Comparison of ENCODE assay signal across 10 cellular contexts in the genomic region with DNA sequence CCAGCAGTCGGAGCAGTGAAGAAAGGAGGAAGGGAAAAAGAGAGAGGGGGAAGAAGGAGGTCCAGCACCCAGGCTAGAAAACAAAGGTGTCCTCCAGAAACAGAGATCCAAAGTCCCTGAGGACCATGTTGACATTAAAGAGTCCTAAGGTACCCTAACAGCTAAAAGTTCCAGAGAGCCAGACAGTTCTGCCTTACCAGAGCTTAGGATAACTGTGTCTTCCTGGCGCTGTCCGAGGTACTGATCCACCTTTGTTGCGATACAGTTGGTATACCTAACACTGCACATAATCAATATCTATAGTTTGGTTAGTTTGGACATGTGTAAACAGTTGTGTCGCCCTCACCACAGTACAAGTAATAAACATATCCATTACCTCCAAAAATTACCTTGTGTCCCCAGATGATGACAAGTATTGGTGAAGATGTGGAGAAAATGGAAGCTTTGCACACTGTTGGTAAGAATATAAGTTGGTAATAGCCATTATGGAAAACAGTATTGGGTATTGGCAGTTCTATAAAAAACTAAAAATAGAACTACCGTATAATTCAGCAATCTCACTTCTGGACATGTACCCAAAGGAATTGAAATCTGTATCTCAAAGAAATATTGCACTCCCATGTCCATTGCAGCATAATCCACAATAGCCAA. TPM values are rescaled to one million over a fixed set of nuclear protein-coding genes. Genes with fewer than 3 reads are reported as not detected.
DNase-seq lines count a peak whose midpoint lies in the region; ATAC-seq and TF ChIP-seq lines count a peak whose summit lies in the region.
"Had no signal": no experiment of that assay in that cellular context is flagged by ENCODE, and none has a peak within 500 bp of the region (broad histone marks: within the 10 kb centered on the region; RNA-seq: fewer than 3 reads in every experiment).

No MANE protein-coding gene starts in this region.

- no peak for TF ChIP-seq POLR2A in IMR-90 (IDR thresholded peaks at IDR 0.05; ENCODE audit: low read depth, low read length)

- no peaks in the 10 kb centered on the region for H3K4me1 ChIP-seq in IMR-90 (ENCODE audit: control insufficient read depth, insufficient read depth, low read length)
- H3K4me1 ChIP-seq: adrenal gland had no signal

- DNase-seq in EL (peak; percentile 5), IMR-90 (peak; percentile 4), left lobe of liver (ENCODE audit: low spot score) (no peak), SHP77 (lab: John Stamatoyannopoulos, UW) (no peak), NCI-H1436 (lab: John Stamatoyannopoulos, UW) (no peak), Ammon's horn (ENCODE audit: low spot score) (no peak), NCI-H1436 treated with DMSO at 0.1 percent for 48 hours (lab: John Stamatoyannopoulos, UW) (no peak)
- DNase-seq in activated naive CD8-positive, alpha-beta T cell treated with anti-CD3 and anti-CD28 coated beads for 36 hours = peak; percentile 8
- DNase-seq: NCI-H2029 had no signal

- H4K5ac ChIP-seq in IMR-90 (ENCODE audit: low read depth, low read length) = no peak overlapping the region

- no peak overlapping the region for H2BK120ac ChIP-seq in IMR-90 (ENCODE audit: low read depth, low read length)

- in situ Hi-C loops in IMR-90 (cut with MboI; ENCODE audit: low sequenced_read_pairs) = no loop called here

- POLR2A ChIA-PET in IMR-90 (lab: Charles Lee; ENCODE audit: unreplicated experiment) = no interaction called here

- no peaks in the 10 kb centered on the region for H3K9me3 ChIP-seq in IMR-90 (ENCODE audit: control insufficient read depth, insufficient read depth, low read length)
- H3K9me3 ChIP-seq: adrenal gland had no signal

- CTCF ChIA-PET in IMR-90 (lab: Yijun Ruan, JAX) = no interaction called here

- H3K14ac ChIP-seq in IMR-90 (replicated peaks; ENCODE audit: low read depth, low read length) = no peak overlapping the region

- BruUV-seq in IMR-90 (replicated peaks; lab: Mats Ljungman, UMichigan) = no TSS peak

- no peak overlapping the region for H3K27ac Mint-ChIP-seq in activated naive CD8-positive, alpha-beta T cell treated with anti-CD3 and anti-CD28 coated beads for 36 hours

- no peak overlapping the region for H3K9ac ChIP-seq in IMR-90 (ENCODE audit: low read depth, low read length)

- no peak overlapping the region for H3K27ac ChIP-seq in IMR-90 (ENCODE audit: insufficient read depth, low read length)
- H3K27ac ChIP-seq: adrenal gland had no signal

- TF ChIP-seq CTCF in IMR-90 (conservative IDR thresholded peaks at IDR 0.05; ENCODE audit: low read depth, low read length) = no peak

- no peak overlapping the region for H3K4me3 ChIP-seq in IMR-90 (ENCODE audit: insufficient read depth, low read depth, low read length)
- H3K4me3 ChIP-seq: adrenal gland had no signal

- TF ChIP-seq RAD21 in IMR-90 (IDR thresholded peaks at IDR 0.05; ENCODE audit: low read length) = no peak

- no peak overlapping the region for H2AK5ac ChIP-seq in IMR-90 (ENCODE audit: low read depth, low read length)

- no peak overlapping the region for H2AK9ac ChIP-seq in IMR-90 (replicated peaks; ENCODE audit: low read depth, low read length, poor library complexity)

- no peak overlapping the region for H2AFZ ChIP-seq in IMR-90 (replicated peaks; ENCODE audit: low read length, poor library complexity)

- no peaks in the 10 kb centered on the region for H3K36me3 ChIP-seq in IMR-90 (ENCODE audit: control insufficient read depth, insufficient read depth, low read length)
- H3K36me3 ChIP-seq: adrenal gland had no signal

- H3K27me3 Mint-ChIP-seq in activated naive CD8-positive, alpha-beta T cell treated with anti-CD3 and anti-CD28 coated beads for 36 hours = peaks cover 13% of the 10 kb centered on the region

- no peaks in the 10 kb centered on the region for H3K9me1 ChIP-seq in IMR-90 (ENCODE audit: insufficient read depth, low read length)

- H2BK15ac ChIP-seq in IMR-90 (ENCODE audit: low read depth, low read length) = no peak overlapping the region

- no peak overlapping the region for H3K18ac ChIP-seq in IMR-90 (ENCODE audit: low read depth, low read length)

- H3K9me3 Mint-ChIP-seq in activated naive CD8-positive, alpha-beta T cell treated with anti-CD3 and anti-CD28 coated beads for 36 hours = no peaks in the 10 kb centered on the region

- intact Hi-C loops in IMR-90 (cut with micrococcal nuclease) = no loop called here

- WGBS in IMR-90 (ENCODE audit: extremely low coverage in 2 of 2, insufficient read length in 1 of 2), 2 experiments = no CpG with 5 or more reads among the region's 6 CpGs

- H4K20me1 ChIP-seq in IMR-90 (ENCODE audit: insufficient read depth, low read length) = no peaks in the 10 kb centered on the region

- H3K56ac ChIP-seq in IMR-90 (ENCODE audit: extremely low read depth, insufficient read depth, low read length) = no peak overlapping the region

- H3K4ac ChIP-seq in IMR-90 (ENCODE audit: low read depth, low read length) = no peak overlapping the region

- dilution Hi-C loops in IMR-90 (cut with HindIII; ENCODE audit: low sequenced_read_pairs, unreplicated experiment) = no loop called here

- no peak overlapping the region for H3K4me3 Mint-ChIP-seq in activated naive CD8-positive, alpha-beta T cell treated with anti-CD3 and anti-CD28 coated beads for 36 hours

- no peak overlapping the region for H2BK20ac ChIP-seq in IMR-90 (ENCODE audit: low read depth, low read length)

- no peak overlapping the region for H4K91ac ChIP-seq in IMR-90 (ENCODE audit: insufficient read depth, low read depth, low read length)

- no peaks in the 10 kb centered on the region for H3K36me3 Mint-ChIP-seq in activated naive CD8-positive, alpha-beta T cell treated with anti-CD3 and anti-CD28 coated beads for 36 hours

- no peak overlapping the region for H3K23ac ChIP-seq in IMR-90 (ENCODE audit: low read depth, low read length)

- peak; percentile 74 for ATAC-seq in IMR-90 (ENCODE audit: low read depth)
- peak; percentile 46 for ATAC-seq in left lobe of liver

- no peaks in the 10 kb centered on the region for H3K4me1 Mint-ChIP-seq in activated naive CD8-positive, alpha-beta T cell treated with anti-CD3 and anti-CD28 coated beads for 36 hours

- H3K27me3 ChIP-seq in IMR-90 (ENCODE audit: control insufficient read depth, insufficient read depth, low read length) = no peaks in the 10 kb centered on the region
- H3K27me3 ChIP-seq: adrenal gland had no signal

- H2BK5ac ChIP-seq in IMR-90 (ENCODE audit: low read depth, low read length, poor library complexity, severe bottlenecking) = no peak overlapping the region

- no peaks in the 10 kb centered on the region for H3K79me1 ChIP-seq in IMR-90 (ENCODE audit: low read depth in 1 of 2, low read length in 2 of 2)

- no peak overlapping the region for H4K8ac ChIP-seq in IMR-90 (ENCODE audit: low read depth in 2 of 2, low read length in 2 of 2)

- H3K4me2 ChIP-seq in IMR-90 (ENCODE audit: low read depth, low read length) = no peak overlapping the region

TF ChIP-seq in IMR-90, 13 proteins besides CTCF, POLR2A, EP300 and RAD21:
- TF ChIP-seq CEBPB (IDR thresholded peaks at IDR 0.05; ENCODE audit: low read depth, low read length) (no peak), FOS (IDR thresholded peaks at IDR 0.05; ENCODE audit: low read depth, low read length) (no peak), CHD1 (IDR thresholded peaks at IDR 0.05; ENCODE audit: low read depth, low read length) (no peak)

RNA-seq across cellular contexts. Expression of a gene that starts 59.8 kb away (rescaled TPM):
- not detected in 2 replicates for total RNA-seq in IMR-90 (2012; rRNA removed)
- polyA plus RNA-seq in IMR-90 (2012; rRNA removed) = 0.03 TPM in 1 of 2 replicates, not detected in the other
- not detected in 2 replicates for polyA plus RNA-seq in IMR-90 (2012; cell fraction: cytosol; rRNA removed)
- polyA plus RNA-seq in IMR-90 (2012; cell fraction: nucleus; rRNA removed; ENCODE audit: low replicate concordance) = 0.03 TPM in 1 of 2 replicates, not detected in the other
- not detected for total RNA-seq in activated naive CD8-positive, alpha-beta T cell treated with anti-CD3 and anti-CD28 coated beads for 36 hours
- total RNA-seq in left lobe of liver = 0.58 TPM

Comparison
In these comparisons a context has a peak if more than half of its experiments do, and no peak if none do; other contexts are left out.
1. DNase-seq: peak in EL (single experiment), IMR-90 (single experiment) and activated naive CD8-positive, alpha-beta T cell treated with anti-CD3 and anti-CD28 coated beads for 36 hours (single experiment); none in left lobe of liver (single experiment), SHP77 (0 of 2), NCI-H1436 (single experiment), Ammon's horn (single experiment) and NCI-H1436 treated with DMSO at 0.1 percent for 48 hours (single experiment).